Comparison of ENCODE assay signal across 8 cellular contexts in the genomic region with DNA sequence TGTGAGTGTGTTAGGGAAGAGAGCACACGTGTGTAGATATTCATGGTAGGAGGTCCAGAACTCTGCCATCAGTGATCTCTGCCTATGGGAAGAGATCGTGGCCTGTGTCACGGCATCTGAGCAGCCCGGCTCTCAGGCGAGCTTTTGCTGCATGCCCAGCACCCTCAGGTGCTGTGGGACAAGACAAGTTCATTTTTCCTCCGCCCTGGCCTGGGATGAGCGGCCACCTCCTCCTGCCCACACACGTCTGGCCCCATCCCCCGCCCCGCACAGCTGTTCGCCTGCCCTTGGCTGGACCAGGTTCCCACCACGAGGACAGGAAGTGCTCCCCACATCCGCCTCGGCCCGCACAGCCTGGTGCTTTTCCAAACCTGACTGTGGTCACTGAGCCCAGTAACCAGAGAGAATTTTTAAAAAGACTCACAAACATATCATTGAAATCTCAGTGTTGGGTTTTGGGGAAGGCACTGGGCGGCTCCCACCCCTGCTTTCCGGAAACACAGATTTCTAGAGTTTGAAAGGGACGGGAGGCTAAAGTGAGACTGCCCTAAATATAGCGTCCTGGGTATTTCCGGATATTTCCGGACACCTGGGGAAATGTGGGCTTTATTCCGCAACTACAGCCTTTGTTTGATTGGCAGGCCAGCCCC. TPM values are rescaled to one million over a fixed set of nuclear protein-coding genes. Genes with fewer than 3 reads are reported as not detected.
A peak's percentile ranks its signal among the peaks of the same experiment; 100 is the strongest.
DNase-seq lines count a peak whose midpoint lies in the region; ATAC-seq and TF ChIP-seq lines count a peak whose summit lies in the region.

No MANE protein-coding gene starts in this region.

- H3K27me3 Mint-ChIP-seq in activated naive CD4-positive, alpha-beta T cell treated with anti-CD3 and anti-CD28 coated beads, Interleukin-2, amount 50 U/mL, for 24 hours: no peaks in the 10 kb centered on the region
- peaks cover 16% of the 10 kb centered on the region for H3K27me3 Mint-ChIP-seq in neural crest cell (ENCODE audit: low read depth)

- H3K9me3 Mint-ChIP-seq in activated naive CD4-positive, alpha-beta T cell treated with anti-CD3 and anti-CD28 coated beads, Interleukin-2, amount 50 U/mL, for 24 hours: no peaks in the 10 kb centered on the region
- H3K9me3 Mint-ChIP-seq in neural crest cell: no peaks in the 10 kb centered on the region

- H3K4me3 Mint-ChIP-seq in activated naive CD4-positive, alpha-beta T cell treated with anti-CD3 and anti-CD28 coated beads, Interleukin-2, amount 50 U/mL, for 24 hours: peak overlapping the region; percentile 55
- H3K4me3 Mint-ChIP-seq in neural crest cell: no peak overlapping the region

- H3K4me1 Mint-ChIP-seq in activated naive CD4-positive, alpha-beta T cell treated with anti-CD3 and anti-CD28 coated beads, Interleukin-2, amount 50 U/mL, for 24 hours: peaks cover 13% of the 10 kb centered on the region
- peaks cover 5% of the 10 kb centered on the region for H3K4me1 Mint-ChIP-seq in neural crest cell

- H3K27ac Mint-ChIP-seq in activated naive CD4-positive, alpha-beta T cell treated with anti-CD3 and anti-CD28 coated beads, Interleukin-2, amount 50 U/mL, for 24 hours: peak overlapping the region; percentile 17
- H3K27ac Mint-ChIP-seq in neural crest cell (ENCODE audit: unreplicated experiment): peak overlapping the region; percentile 27

- TF ChIP-seq CTCF in neural crest cell (conservative IDR thresholded peaks at IDR 0.05): no peak
- no peak for TF ChIP-seq CTCF in omental fat pad (IDR thresholded peaks at IDR 0.05)

- DNase-seq in NCI-H510A (lab: John Stamatoyannopoulos, UW): peak; percentile 75
- no peak for DNase-seq in NCI-H510A treated with DMSO at 0.1 percent for 48 hours (lab: John Stamatoyannopoulos, UW)
- DNase-seq in neural crest cell (ENCODE audit: low read depth, low spot score): no peak
- no peak for DNase-seq in NCI-H345 treated with DMSO at 0.1 percent for 48 hours (lab: John Stamatoyannopoulos, UW; ENCODE audit: unreplicated experiment)
- DNase-seq in omental fat pad (ENCODE audit: low spot score): no peak

- H3K36me3 Mint-ChIP-seq in activated naive CD4-positive, alpha-beta T cell treated with anti-CD3 and anti-CD28 coated beads, Interleukin-2, amount 50 U/mL, for 24 hours: no peaks in the 10 kb centered on the region
- H3K36me3 Mint-ChIP-seq in neural crest cell (ENCODE audit: low read depth): no peaks in the 10 kb centered on the region

- ATAC-seq in HG03039 (IDR thresholded peaks at IDR 0.05; ENCODE audit: unreplicated experiment) (peak; percentile 44), GM21737 (IDR thresholded peaks at IDR 0.05; ENCODE audit: unreplicated experiment) (no peak), omental fat pad (ENCODE audit: low FRiP score) (no peak)

RNA-seq across cellular contexts. Expression of a gene that starts 18.0 kb away (rescaled TPM):
- total RNA-seq in neural crest cell (0.19 TPM in 1 of 2 replicates, not detected in the other), omental fat pad (1 to 10 TPM in 1 of 4 donors, not detected in 3; 2.0 TPM)
